Comparison of ENCODE assay signal across 16 cellular contexts in genomic region chr6:44789061-44789460, GRCh38.
A peak's percentile ranks its signal among the peaks of the same experiment; 100 is the strongest.
DNase-seq lines count a peak whose midpoint lies in the region; ATAC-seq and TF ChIP-seq lines count a peak whose summit lies in the region.
"Had no signal": no experiment of that assay in that cellular context is flagged by ENCODE, and none has a peak within 500 bp of the region (broad histone marks: within the 10 kb centered on the region; RNA-seq: fewer than 3 reads in every experiment).

No MANE protein-coding gene starts in this region.

- ATAC-seq in IMR-90 (ENCODE audit: low read depth) (peak; percentile 46; the same call in 1 of the 2 replicates), sciatic nerve (peak; percentile 48), GM18520 (IDR thresholded peaks at IDR 0.05; ENCODE audit: unreplicated experiment) (no peak)
- ATAC-seq: GM12878 had no signal

- no peak overlapping the region for H3K4ac ChIP-seq in IMR-90 (ENCODE audit: low read depth, low read length)

- H2AFZ ChIP-seq in IMR-90 (replicated peaks; ENCODE audit: low read length, poor library complexity) (no peak overlapping the region), neural progenitor cell (replicated peaks) (no peak overlapping the region)
- H2AFZ ChIP-seq: GM23248 had no signal

- no TSS peak for BruUV-seq in IMR-90 (replicated peaks; lab: Mats Ljungman, UMichigan)

- WGBS in IMR-90 (ENCODE audit: extremely low coverage in 2 of 2, insufficient read length in 1 of 2), 2 experiments = no CpG with 5 or more reads among the region's 5 CpGs

- H3K4me1 Mint-ChIP-seq in activated CD4-positive, alpha-beta T cell treated with anti-CD3 and anti-CD28 coated beads, Interleukin-2, amount 10 ng/mL, durations not matched to agents 7 days and 5 days = peaks cover 18% of the 10 kb centered on the region
- peaks cover under 1% of the 10 kb centered on the region for H3K4me1 Mint-ChIP-seq in neural progenitor cell

- peak overlapping the region; percentile 15 for H3K27ac Mint-ChIP-seq in activated CD4-positive, alpha-beta T cell treated with anti-CD3 and anti-CD28 coated beads, Interleukin-2, amount 10 ng/mL, durations not matched to agents 7 days and 5 days
- H3K27ac Mint-ChIP-seq in neural progenitor cell = peak overlapping the region; percentile 61
- H3K27ac Mint-ChIP-seq: CD4-positive, alpha-beta T cell had no signal

- TF ChIP-seq RAD21 in IMR-90 (IDR thresholded peaks at IDR 0.05; ENCODE audit: low read length) = no peak

- H2BK120ac ChIP-seq in IMR-90 (ENCODE audit: low read depth, low read length) = no peak overlapping the region

- dilution Hi-C loops in IMR-90 (cut with HindIII; ENCODE audit: low sequenced_read_pairs, unreplicated experiment) = no loop called here

- H3K4me3 ChIP-seq in IMR-90 (ENCODE audit: insufficient read depth, low read depth, low read length) (no peak overlapping the region), neural progenitor cell (no peak overlapping the region)
- H3K4me3 ChIP-seq: BLaER1 treated with 17β-estradiol and CSF1 and Interleukin-3, amounts not matched to agents 10 nM and 100 nM; GM12878; GM23248 had no signal

- no peak for DNase-seq in activated CD4-positive, alpha-beta T cell treated with anti-CD3 and anti-CD28 coated beads, Interleukin-2, amount 10 ng/mL, durations not matched to agents 7 days and 5 days
- no peak for DNase-seq in activated CD4-positive, alpha-beta T cell treated with anti-CD3 and anti-CD28 coated beads, Interleukin-2, amount 50 U/mL, for 4 hours
- DNase-seq in IMR-90 = no peak
- DNase-seq in neural progenitor cell (ENCODE audit: low spot score) = no peak
- DNase-seq in sciatic nerve (ENCODE audit: low spot score) = no peak
- no peak for DNase-seq in HUDEP-2 (lab: John Stamatoyannopoulos, UW; ENCODE audit: unreplicated experiment in 76 of 76)
- DNase-seq in middle frontal gyrus (ENCODE audit: extremely low spot score, low spot score) = no peak
- DNase-seq: 8988T; AML-193; CD4-positive, alpha-beta T cell; DMS79; GM23248; H7 had no signal

- no peak overlapping the region for H4K5ac ChIP-seq in IMR-90 (ENCODE audit: low read depth, low read length)

- in situ Hi-C loops in IMR-90 (cut with MboI; ENCODE audit: low sequenced_read_pairs) = no loop called here

- POLR2A ChIA-PET in activated CD4-positive, alpha-beta T cell treated with anti-CD3 and anti-CD28 coated beads, Interleukin-2, amount 10 ng/mL, durations not matched to agents 7 days and 5 days (lab: Charles Lee) = no interaction called here
- POLR2A ChIA-PET in IMR-90 (lab: Charles Lee; ENCODE audit: unreplicated experiment) = no interaction called here

- TF ChIP-seq POLR2A in IMR-90 (IDR thresholded peaks at IDR 0.05; ENCODE audit: low read depth, low read length) = no peak

- H3F3A ChIP-seq in neural progenitor cell (ENCODE audit: low read depth) = no peaks in the 10 kb centered on the region

- no peak overlapping the region for H4K8ac ChIP-seq in IMR-90 (ENCODE audit: low read depth in 2 of 2, low read length in 2 of 2)

- H3K79me1 ChIP-seq in IMR-90 (ENCODE audit: low read depth in 1 of 2, low read length in 2 of 2) = no peaks in the 10 kb centered on the region

- peaks cover 20% of the 10 kb centered on the region for H3K36me3 Mint-ChIP-seq in activated CD4-positive, alpha-beta T cell treated with anti-CD3 and anti-CD28 coated beads, Interleukin-2, amount 10 ng/mL, durations not matched to agents 7 days and 5 days (ENCODE audit: low read depth)
- no peaks in the 10 kb centered on the region for H3K36me3 Mint-ChIP-seq in neural progenitor cell

- H4K91ac ChIP-seq in IMR-90 (ENCODE audit: insufficient read depth, low read depth, low read length) = no peak overlapping the region

- 0 out of 2 replicates have a peak, but pooled peaks cover 3% of the 10 kb centered on the region for H3K9me1 ChIP-seq in IMR-90 (ENCODE audit: insufficient read depth, low read length)

- H3K18ac ChIP-seq in IMR-90 (ENCODE audit: low read depth, low read length) = no peak overlapping the region

- H3K27me3 ChIP-seq in IMR-90 (ENCODE audit: control insufficient read depth, insufficient read depth, low read length) (peaks cover 35% of the 10 kb centered on the region), neural progenitor cell (no peaks in the 10 kb centered on the region)
- H3K27me3 ChIP-seq: BLaER1 treated with 17β-estradiol and CSF1 and Interleukin-3, amounts not matched to agents 10 nM and 100 nM had no signal

- no peak overlapping the region for H2AK5ac ChIP-seq in IMR-90 (ENCODE audit: low read depth, low read length)

- peaks cover 4% of the 10 kb centered on the region; the same call in 1 of the 2 replicates for H3K4me1 ChIP-seq in IMR-90 (ENCODE audit: control insufficient read depth, insufficient read depth, low read length)
- H3K4me1 ChIP-seq in neural progenitor cell = peaks cover 3% of the 10 kb centered on the region
- H3K4me1 ChIP-seq: BLaER1 treated with 17β-estradiol and CSF1 and Interleukin-3, amounts not matched to agents 10 nM and 100 nM had no signal

- no peak overlapping the region for H3K14ac ChIP-seq in IMR-90 (replicated peaks; ENCODE audit: low read depth, low read length)

- no peak overlapping the region for H3K23ac ChIP-seq in IMR-90 (ENCODE audit: low read depth, low read length)

- H3K9me3 Mint-ChIP-seq in activated CD4-positive, alpha-beta T cell treated with anti-CD3 and anti-CD28 coated beads, Interleukin-2, amount 10 ng/mL, durations not matched to agents 7 days and 5 days = peaks cover 24% of the 10 kb centered on the region
- H3K9me3 Mint-ChIP-seq in neural progenitor cell = peaks cover 10% of the 10 kb centered on the region
- H3K9me3 Mint-ChIP-seq: CD4-positive, alpha-beta T cell had no signal

- no peak overlapping the region for H2BK20ac ChIP-seq in IMR-90 (ENCODE audit: low read depth, low read length)

- H3K79me2 ChIP-seq in neural progenitor cell (ENCODE audit: low read depth) = no peaks in the 10 kb centered on the region

- no peak overlapping the region for H3K4me3 Mint-ChIP-seq in activated CD4-positive, alpha-beta T cell treated with anti-CD3 and anti-CD28 coated beads, Interleukin-2, amount 10 ng/mL, durations not matched to agents 7 days and 5 days
- H3K4me3 Mint-ChIP-seq in neural progenitor cell = no peak overlapping the region
- H3K4me3 Mint-ChIP-seq: CD4-positive, alpha-beta T cell had no signal

- H3K36me3 ChIP-seq in IMR-90 (ENCODE audit: control insufficient read depth, insufficient read depth, low read length) = no peaks in the 10 kb centered on the region
- H3K36me3 ChIP-seq in neural progenitor cell = no peaks in the 10 kb centered on the region
- H3K36me3 ChIP-seq: BLaER1 treated with 17β-estradiol and CSF1 and Interleukin-3, amounts not matched to agents 10 nM and 100 nM had no signal

- H3K56ac ChIP-seq in IMR-90 (ENCODE audit: extremely low read depth, insufficient read depth, low read length) = no peak overlapping the region

- CTCF ChIA-PET in activated CD4-positive, alpha-beta T cell treated with anti-CD3 and anti-CD28 coated beads, Interleukin-2, amount 10 ng/mL, durations not matched to agents 7 days and 5 days (lab: Charles Lee) = no interaction called here
- CTCF ChIA-PET in IMR-90 (lab: Yijun Ruan, JAX) = no interaction called here

- H3K9ac ChIP-seq in IMR-90 (ENCODE audit: low read depth, low read length) (no peak overlapping the region), neural progenitor cell (no peak overlapping the region)
- H3K9ac ChIP-seq: BLaER1 treated with 17β-estradiol and CSF1 and Interleukin-3, amounts not matched to agents 10 nM and 100 nM; GM23248 had no signal

- H2BK5ac ChIP-seq in IMR-90 (ENCODE audit: low read depth, low read length, poor library complexity, severe bottlenecking) = no peak overlapping the region

- no peak overlapping the region for H2BK15ac ChIP-seq in IMR-90 (ENCODE audit: low read depth, low read length)

- H3K4me2 ChIP-seq in IMR-90 (ENCODE audit: low read depth, low read length) = peak overlapping the region; percentile 19; the same call in 1 of the 2 replicates
- no peak overlapping the region for H3K4me2 ChIP-seq in neural progenitor cell
- H3K4me2 ChIP-seq: BLaER1 treated with 17β-estradiol and CSF1 and Interleukin-3, amounts not matched to agents 10 nM and 100 nM had no signal

- TF ChIP-seq CTCF in IMR-90 (conservative IDR thresholded peaks at IDR 0.05; ENCODE audit: low read depth, low read length) = no peak
- no peak for TF ChIP-seq CTCF in neural progenitor cell (IDR thresholded peaks at IDR 0.05)

- no peaks in the 10 kb centered on the region for H3K27me3 Mint-ChIP-seq in activated CD4-positive, alpha-beta T cell treated with anti-CD3 and anti-CD28 coated beads, Interleukin-2, amount 10 ng/mL, durations not matched to agents 7 days and 5 days
- peaks cover 4% of the 10 kb centered on the region for H3K27me3 Mint-ChIP-seq in neural progenitor cell (ENCODE audit: insufficient read depth, low read depth)
- H3K27me3 Mint-ChIP-seq: CD4-positive, alpha-beta T cell had no signal

- H3K9me3 ChIP-seq in IMR-90 (ENCODE audit: control insufficient read depth, insufficient read depth, low read length) = peaks cover 5% of the 10 kb centered on the region
- H3K9me3 ChIP-seq in neural progenitor cell (ENCODE audit: low read depth) = no peaks in the 10 kb centered on the region

- H2AK9ac ChIP-seq in IMR-90 (replicated peaks; ENCODE audit: low read depth, low read length, poor library complexity) = no peak overlapping the region

- H3K27ac ChIP-seq in IMR-90 (ENCODE audit: insufficient read depth, low read length) = no peak overlapping the region
- H3K27ac ChIP-seq in neural progenitor cell = no peak overlapping the region
- H3K27ac ChIP-seq: BLaER1 treated with 17β-estradiol and CSF1 and Interleukin-3, amounts not matched to agents 10 nM and 100 nM; GM23248 had no signal

- intact Hi-C loops in IMR-90 (cut with micrococcal nuclease) = no loop called here
- intact Hi-C loops in sciatic nerve (cut with DNase I) = no loop called here

- no peaks in the 10 kb centered on the region for H4K20me1 ChIP-seq in IMR-90 (ENCODE audit: insufficient read depth, low read length)
- H4K20me1 ChIP-seq in neural progenitor cell (ENCODE audit: low read depth) = no peaks in the 10 kb centered on the region
- H4K20me1 ChIP-seq: BLaER1 treated with 17β-estradiol and CSF1 and Interleukin-3, amounts not matched to agents 10 nM and 100 nM had no signal

TF ChIP-seq in IMR-90, 13 proteins besides CTCF, POLR2A, EP300 and RAD21 (continues in another document):
- TF ChIP-seq BHLHE40 (IDR thresholded peaks at IDR 0.05; ENCODE audit: low read depth, low read length) (no peak), NFE2L2 (IDR thresholded peaks at IDR 0.05; ENCODE audit: low read depth, low read length) (no peak), MAFK (IDR thresholded peaks at IDR 0.05; ENCODE audit: low read depth, low read length) (no peak), MAZ (IDR thresholded peaks at IDR 0.05; ENCODE audit: borderline replicate concordance, low read depth, low read length) (no peak), MXI1 (IDR thresholded peaks at IDR 0.05; ENCODE audit: borderline replicate concordance, low read depth, low read length) (no peak), RCOR1 (IDR thresholded peaks at IDR 0.05; ENCODE audit: insufficient replicate concordance, low read length) (no peak), CEBPB (IDR thresholded peaks at IDR 0.05; ENCODE audit: low read depth, low read length) (no peak), FOS (IDR thresholded peaks at IDR 0.05; ENCODE audit: low read depth, low read length) (no peak)
